ENCODE assay signal across 23 cellular contexts in the genomic region with DNA sequence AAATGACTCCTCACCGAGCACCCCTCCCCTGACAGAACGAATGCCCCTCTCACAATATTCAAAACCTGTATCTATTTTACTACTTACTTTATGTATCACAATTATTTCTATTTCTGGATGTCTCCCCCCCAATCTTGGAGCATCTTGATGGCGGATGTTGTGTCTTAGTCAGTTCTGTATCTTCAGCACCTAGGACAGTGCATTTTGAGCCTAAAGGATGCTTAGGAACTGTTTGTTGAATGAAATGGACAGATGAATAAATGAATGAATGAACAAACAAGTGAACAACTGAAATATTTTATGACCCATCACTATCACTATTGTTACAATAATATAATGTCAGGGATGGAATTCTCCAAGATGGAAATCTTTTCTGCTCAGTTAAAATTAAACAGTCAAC.
DNase-seq lines count a peak whose midpoint lies in the region; ATAC-seq, FAIRE-seq and TF ChIP-seq lines count a peak whose summit lies in the region.
"Had no signal": no experiment of that assay in that cellular context is flagged by ENCODE, and none has a peak within 500 bp of the region (broad histone marks: within the 10 kb centered on the region; RNA-seq: fewer than 3 reads in every experiment).

No MANE protein-coding gene starts in this region.

- H3K36me3 ChIP-seq in HEK293 (ENCODE audit: control insufficient read depth in 2 of 2, insufficient read depth in 1 of 2, low read length in 2 of 2), result no peaks in the 10 kb centered on the region

- no peak for TF ChIP-seq CTCF in HEK293 (tag by site-specific recombination; IDR thresholded peaks at IDR 0.05)

- in situ Hi-C loops in ACHN (cut with HindIII; ENCODE audit: low pct_ligation_motif_present, low pct_unique_long_range_greater_than_20kb, low sequenced_read_pairs), result no loop called here

- no peak overlapping the region for H3K4me3 Mint-ChIP-seq in activated T-cell treated with anti-CD3 and anti-CD28 coated beads, Interleukin-2, amount 50 U/mL, for 72 hours
- H3K4me3 Mint-ChIP-seq: CD8-positive, alpha-beta T cell; T-cell had no signal

- no peaks in the 10 kb centered on the region for H3K4me1 Mint-ChIP-seq in activated T-cell treated with anti-CD3 and anti-CD28 coated beads, Interleukin-2, amount 50 U/mL, for 72 hours (ENCODE audit: low read depth)
- H3K4me1 Mint-ChIP-seq: T-cell had no signal

- no peaks in the 10 kb centered on the region for H3K36me3 Mint-ChIP-seq in activated T-cell treated with anti-CD3 and anti-CD28 coated beads, Interleukin-2, amount 50 U/mL, for 72 hours (ENCODE audit: insufficient read depth in 2 of 2)
- H3K36me3 Mint-ChIP-seq: CD8-positive, alpha-beta T cell; T-cell had no signal

- H3K9me3 ChIP-seq in HEK293 (ENCODE audit: control insufficient read depth, insufficient read depth, low read depth, low read length), result no peaks in the 10 kb centered on the region

- no peak overlapping the region for H3K27ac Mint-ChIP-seq in activated T-cell treated with anti-CD3 and anti-CD28 coated beads, Interleukin-2, amount 50 U/mL, for 72 hours
- H3K27ac Mint-ChIP-seq: CD8-positive, alpha-beta T cell; T-cell had no signal

- FAIRE-seq in RCC 7860 (lab: Jason Lieb, UNC) (peak; percentile 31), frontal cortex (lab: Jason Lieb, UNC) (no peak)
- FAIRE-seq: GM12891, HTR-8/SVneo had no signal

- no peak overlapping the region for H3K4me3 ChIP-seq in HEK293 (ENCODE audit: low read depth, low read length)

- DNase-seq in ACHN (peak; percentile 1), RCC 7860 (ENCODE audit: low spot score) (no peak), myocyte (ENCODE audit: low read depth) (peak; percentile 38), frontal cortex (ENCODE audit: low spot score in 2 of 2) (no peak)
- DNase-seq in activated T-cell treated with anti-CD3 and anti-CD28 coated beads, Interleukin-2, amount 50 U/mL, for 72 hours, result no peak
- DNase-seq: C1 segment of cervical spinal cord; CD8-positive, alpha-beta T cell; DND-41; GOT3; HCEC 1CT; MV-4-11; NCI-H1417; NCI-H2081 treated with DMSO at 0.1 percent for 48 hours; NCI-H2171 treated with DMSO at 0.1 percent for 48 hours; NCI-H526; PC-3; SIG-M5; T-cell had no signal

- peaks cover 3 to 5% of the 10 kb centered on the region in 2 donors for H3K9me3 Mint-ChIP-seq in activated T-cell treated with anti-CD3 and anti-CD28 coated beads, Interleukin-2, amount 50 U/mL, for 72 hours

- H3K4me1 ChIP-seq in HEK293 (ENCODE audit: control insufficient read depth, insufficient read depth, low read length), result no peaks in the 10 kb centered on the region

- no peak for ATAC-seq in activated T-cell treated with anti-CD3 and anti-CD28 coated beads, Interleukin-2, amount 50 U/mL, for 72 hours (replicated peaks in 1 of 2)
- no peak for ATAC-seq in HG02763 (IDR thresholded peaks at IDR 0.05; ENCODE audit: unreplicated experiment)
- ATAC-seq: CD8-positive, alpha-beta T cell; PC-3; T-cell had no signal

- CTCF ChIA-PET in HEK293 (lab: Yijun Ruan, JAX), result no interaction called here

- no peaks in the 10 kb centered on the region for H3K27me3 Mint-ChIP-seq in activated T-cell treated with anti-CD3 and anti-CD28 coated beads, Interleukin-2, amount 50 U/mL, for 72 hours (ENCODE audit: low read depth)
- H3K27me3 Mint-ChIP-seq: T-cell had no signal

- no peak overlapping the region for H3K27ac ChIP-seq in HEK293 (ENCODE audit: extremely low read depth, low read depth, low read length)
- H3K27ac ChIP-seq: KMS-11 had no signal

- POLR2A ChIA-PET in HEK293 (lab: Yijun Ruan, JAX), result no interaction called here

TF ChIP-seq in HEK293, 187 proteins besides CTCF, POLR2A, EP300 and RAD21:
- no peak for TF ChIP-seq ZNF140 (tag by site-specific recombination; IDR thresholded peaks at IDR 0.05)
- TF ChIP-seq, protein P1, sequence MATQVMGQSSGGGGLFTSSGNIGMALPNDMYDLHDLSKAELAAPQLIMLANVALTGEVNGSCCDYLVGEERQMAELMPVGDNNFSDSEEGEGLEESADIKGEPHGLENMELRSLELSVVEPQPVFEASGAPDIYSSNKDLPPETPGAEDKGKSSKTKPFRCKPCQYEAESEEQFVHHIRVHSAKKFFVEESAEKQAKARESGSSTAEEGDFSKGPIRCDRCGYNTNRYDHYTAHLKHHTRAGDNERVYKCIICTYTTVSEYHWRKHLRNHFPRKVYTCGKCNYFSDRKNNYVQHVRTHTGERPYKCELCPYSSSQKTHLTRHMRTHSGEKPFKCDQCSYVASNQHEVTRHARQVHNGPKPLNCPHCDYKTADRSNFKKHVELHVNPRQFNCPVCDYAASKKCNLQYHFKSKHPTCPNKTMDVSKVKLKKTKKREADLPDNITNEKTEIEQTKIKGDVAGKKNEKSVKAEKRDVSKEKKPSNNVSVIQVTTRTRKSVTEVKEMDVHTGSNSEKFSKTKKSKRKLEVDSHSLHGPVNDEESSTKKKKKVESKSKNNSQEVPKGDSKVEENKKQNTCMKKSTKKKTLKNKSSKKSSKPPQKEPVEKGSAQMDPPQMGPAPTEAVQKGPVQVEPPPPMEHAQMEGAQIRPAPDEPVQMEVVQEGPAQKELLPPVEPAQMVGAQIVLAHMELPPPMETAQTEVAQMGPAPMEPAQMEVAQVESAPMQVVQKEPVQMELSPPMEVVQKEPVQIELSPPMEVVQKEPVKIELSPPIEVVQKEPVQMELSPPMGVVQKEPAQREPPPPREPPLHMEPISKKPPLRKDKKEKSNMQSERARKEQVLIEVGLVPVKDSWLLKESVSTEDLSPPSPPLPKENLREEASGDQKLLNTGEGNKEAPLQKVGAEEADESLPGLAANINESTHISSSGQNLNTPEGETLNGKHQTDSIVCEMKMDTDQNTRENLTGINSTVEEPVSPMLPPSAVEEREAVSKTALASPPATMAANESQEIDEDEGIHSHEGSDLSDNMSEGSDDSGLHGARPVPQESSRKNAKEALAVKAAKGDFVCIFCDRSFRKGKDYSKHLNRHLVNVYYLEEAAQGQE (tag by site-specific recombination; IDR thresholded peaks at IDR 0.05), result peak; percentile 92

Comparison
In these comparisons a context has a peak if more than half of its experiments do, and no peak if none do; other contexts are left out.
1. DNase-seq: peak in ACHN (single experiment) and myocyte (single experiment); none in RCC 7860 (single experiment), frontal cortex (0 of 2) and activated T-cell treated with anti-CD3 and anti-CD28 coated beads, Interleukin-2, amount 50 U/mL, for 72 hours (0 of 2).